ENCODE assay signal across 24 cellular contexts in genomic region chr17:74330446-74330845, GRCh38. TPM values are rescaled to one million over a fixed set of nuclear protein-coding genes. Genes with fewer than 3 reads are reported as not detected.
"Had no signal": no experiment of that assay in that cellular context is flagged by ENCODE, and none has a peak within 500 bp of the region (broad histone marks: within the 10 kb centered on the region; RNA-seq: fewer than 3 reads in every experiment).

No MANE protein-coding gene starts in this region.

- H3K27ac ChIP-seq: gastrocnemius medialis, sigmoid colon, spleen, stomach, tibial artery, vagina had no signal

- H3K9ac ChIP-seq: SK-N-SH had no signal

- H3K27me3 ChIP-seq: vagina had no signal

- H3K4me2 ChIP-seq: SK-N-SH had no signal

- H3K36me3 Mint-ChIP-seq: activated CD4-positive, alpha-beta memory T cell treated with anti-CD3 and anti-CD28 coated beads for 36 hours; activated naive CD4-positive, alpha-beta T cell treated with anti-CD3 and anti-CD28 coated beads, Interleukin-2, amount 50 U/mL, for 72 hours; brain had no signal

- H3K9me3 Mint-ChIP-seq: activated CD4-positive, alpha-beta memory T cell treated with anti-CD3 and anti-CD28 coated beads for 36 hours; activated naive CD4-positive, alpha-beta T cell treated with anti-CD3 and anti-CD28 coated beads, Interleukin-2, amount 50 U/mL, for 72 hours; activated T-cell treated with anti-CD3 and anti-CD28 coated beads, Interleukin-2, amount 50 U/mL, for 72 hours; endodermal cell; nephron had no signal

- H3K4me3 Mint-ChIP-seq: activated CD4-positive, alpha-beta memory T cell treated with anti-CD3 and anti-CD28 coated beads for 36 hours; activated CD4-positive, alpha-beta T cell treated with anti-CD3 and anti-CD28 coated beads for 36 hours; activated T-cell treated with anti-CD3 and anti-CD28 coated beads, Interleukin-2, amount 50 U/mL, for 72 hours; brain; endodermal cell; nephron had no signal

- ATAC-seq: activated CD4-positive, alpha-beta T cell treated with anti-CD3 and anti-CD28 coated beads for 36 hours; activated naive CD4-positive, alpha-beta T cell treated with anti-CD3 and anti-CD28 coated beads, Interleukin-2, amount 50 U/mL, for 72 hours; activated T-cell treated with anti-CD3 and anti-CD28 coated beads, Interleukin-2, amount 50 U/mL, for 72 hours; gastrocnemius medialis; left ventricle myocardium superior had no signal

- H3K36me3 ChIP-seq: gastrocnemius medialis, sigmoid colon, stomach, tibial artery, vagina had no signal

- H3K4me3 ChIP-seq: gastrocnemius medialis, sigmoid colon, spleen, stomach, tibial artery, vagina had no signal

- H3K27me3 Mint-ChIP-seq: activated CD4-positive, alpha-beta memory T cell treated with anti-CD3 and anti-CD28 coated beads for 36 hours had no signal

- DNase-seq: activated CD4-positive, alpha-beta memory T cell treated with anti-CD3 and anti-CD28 coated beads for 36 hours; activated CD4-positive, alpha-beta T cell treated with anti-CD3 and anti-CD28 coated beads for 36 hours; activated gamma-delta T cell; activated T-cell treated with anti-CD3 and anti-CD28 coated beads, Interleukin-2, amount 50 U/mL, for 72 hours; endodermal cell; gastrocnemius medialis; left ventricle myocardium superior; mesenchymal stem cell; sigmoid colon; SK-N-SH; spleen; stimulated activated CD4-positive, alpha-beta T cell treated with anti-CD3 and anti-CD28 coated beads, Interleukin-1b, Interleukin-23, amount 100 ng/mL, for 48 hours; stomach; tibial artery had no signal

- H3K9me3 ChIP-seq: gastrocnemius medialis, SK-N-SH, spleen, vagina had no signal

RNA-seq across cellular contexts. Expression of gene KIF19, which starts 4.4 kb away (rescaled TPM):
- total RNA-seq: epithelial cell of proximal tubule, kidney epithelial cell, osteoblast had no signal
- polyA plus RNA-seq: SK-N-SH had no signal

RNA-seq across cellular contexts. Expression of gene BTBD17, which starts 31.2 kb away (rescaled TPM):
- total RNA-seq: activated CD4-positive, alpha-beta memory T cell treated with anti-CD3 and anti-CD28 coated beads for 36 hours; activated CD4-positive, alpha-beta T cell treated with anti-CD3 and anti-CD28 coated beads for 36 hours; activated naive CD4-positive, alpha-beta T cell treated with anti-CD3 and anti-CD28 coated beads, Interleukin-2, amount 50 U/mL, for 72 hours; activated T-cell treated with anti-CD3 and anti-CD28 coated beads, Interleukin-2, amount 50 U/mL, for 72 hours; dermis microvascular lymphatic vessel endothelial cell; epithelial cell of proximal tubule; gastrocnemius medialis; kidney epithelial cell; left ventricle myocardium superior; osteoblast; pulmonary artery endothelial cell; sigmoid colon; stomach; T-helper 1 cell treated with Interleukin-12 subunit alpha and Interleukin-12 subunit beta and Interleukin-4 antibody, amounts not matched to agents 30 ng/mL and 1 ng/mL, for 36 hours; vagina had no signal
- polyA plus RNA-seq: SK-N-SH, stomach had no signal

RNA-seq across cellular contexts. Expression of gene GPR142, which starts 36.9 kb away (rescaled TPM):
- total RNA-seq: activated CD4-positive, alpha-beta memory T cell treated with anti-CD3 and anti-CD28 coated beads for 36 hours; activated CD4-positive, alpha-beta T cell treated with anti-CD3 and anti-CD28 coated beads for 36 hours; activated naive CD4-positive, alpha-beta T cell treated with anti-CD3 and anti-CD28 coated beads, Interleukin-2, amount 50 U/mL, for 72 hours; activated T-cell treated with anti-CD3 and anti-CD28 coated beads, Interleukin-2, amount 50 U/mL, for 72 hours; epithelial cell of proximal tubule; gastrocnemius medialis; kidney epithelial cell; osteoblast; pulmonary artery endothelial cell; stomach; T-helper 1 cell treated with Interleukin-12 subunit alpha and Interleukin-12 subunit beta and Interleukin-4 antibody, amounts not matched to agents 30 ng/mL and 1 ng/mL, for 36 hours had no signal
- polyA plus RNA-seq: SK-N-SH, stomach had no signal

RNA-seq across cellular contexts. Expression of gene DNAI2, which starts 56.4 kb away (rescaled TPM):
- total RNA-seq: endodermal cell, epithelial cell of proximal tubule, gastrocnemius medialis, kidney epithelial cell, left ventricle myocardium superior, osteoblast, pulmonary artery endothelial cell, sigmoid colon, stomach, vagina had no signal
- polyA plus RNA-seq: SK-N-SH, stomach had no signal
